ENCODE assay signal across 8 cellular contexts in the genomic region with DNA sequence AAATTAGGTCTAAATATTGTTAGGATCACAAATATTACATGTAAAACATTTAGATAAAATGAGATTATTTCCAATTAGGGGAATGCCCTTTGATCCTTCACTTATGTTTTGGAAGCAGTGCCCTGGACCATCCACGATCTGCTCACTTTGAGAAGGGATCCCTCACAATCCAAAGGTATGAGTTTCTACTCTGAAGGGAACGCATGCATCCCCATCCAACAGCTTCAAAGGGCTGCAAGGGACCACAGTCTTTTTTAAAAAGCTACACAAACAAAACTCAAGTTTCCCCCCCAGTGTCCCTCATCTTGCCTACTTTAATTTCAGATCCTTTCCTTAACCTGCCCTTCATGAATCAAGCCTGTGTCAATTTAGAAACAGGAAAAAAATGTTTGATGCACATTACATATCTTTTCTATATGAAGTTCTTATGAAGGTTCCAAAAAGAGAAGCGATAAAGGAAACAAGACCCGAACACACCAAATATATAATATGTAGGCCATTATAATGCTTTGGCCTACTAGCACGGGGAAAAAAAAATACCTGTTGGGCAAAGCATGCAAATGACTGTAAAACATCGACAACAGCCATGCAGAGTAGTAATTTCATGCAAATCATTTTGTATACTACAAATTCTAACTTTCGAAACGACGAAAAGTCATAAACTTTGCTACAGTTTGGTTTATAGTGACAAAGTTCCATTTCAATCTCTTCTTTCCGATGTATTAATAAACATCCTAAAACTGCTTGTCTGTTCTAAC. TPM values are rescaled to one million over a fixed set of nuclear protein-coding genes. Genes with fewer than 3 reads are reported as not detected.
DNase-seq lines count a peak whose midpoint lies in the region; ATAC-seq and TF ChIP-seq lines count a peak whose summit lies in the region.
"Had no signal": no experiment of that assay in that cellular context is flagged by ENCODE, and none has a peak within 500 bp of the region (broad histone marks: within the 10 kb centered on the region; RNA-seq: fewer than 3 reads in every experiment).

No MANE protein-coding gene starts in this region.

- H3K4me1 Mint-ChIP-seq in T-cell = peaks cover 53 to 59% (median 56%) of the 10 kb centered on the region in 3 donors

- H3K36me3 ChIP-seq in HCT116 (ENCODE audit: control insufficient read depth in 1 of 2, insufficient read depth in 2 of 2, low read length in 2 of 2) (peaks cover 5 to 37% of the 10 kb centered on the region in 2 experiments; a peak in 3 of 4 replicates), spleen (peaks cover 0 to 11% (median 0%) of the 10 kb centered on the region in 6 donors)

- WGBS in spleen, 5 donors = 27 to 46% (median 28%) methylated on average over 10 of the region's 10 CpGs

- peaks cover 80% of the 10 kb centered on the region for H3K79me2 ChIP-seq in HCT116 (ENCODE audit: insufficient read depth, low read length)

- H3K4me3 ChIP-seq in HCT116 (replicated peaks in 1 of 2; ENCODE audit: low read depth in 1 of 2, low read length in 2 of 2) (peak overlapping the region; percentile 83 to 98), spleen (peak overlapping the region; percentile 80 to 96 (median 92))

- peaks cover 22 to 40% of the 10 kb centered on the region in 2 experiments for H3K4me1 ChIP-seq in HCT116 (ENCODE audit: control insufficient read depth in 1 of 2, insufficient read depth in 2 of 2, low read length in 2 of 2)
- peaks cover 29 to 74% (median 58%) of the 10 kb centered on the region in 6 donors for H3K4me1 ChIP-seq in spleen

- DNase-seq in HCT116 (ENCODE audit: low read depth, low spot score) (no peak), T-cell (no peak), germinal center (ENCODE audit: low spot score) (peak; percentile 35), spleen (no peak), NCI-H187 treated with DMSO at 0.1 percent for 48 hours (lab: John Stamatoyannopoulos, UW) (no peak), NCI-H2081 treated with DMSO at 0.1 percent for 48 hours (lab: John Stamatoyannopoulos, UW) (no peak)
- DNase-seq: caudate nucleus had no signal

- POLR2A ChIA-PET in HCT116 (lab: Charles Lee) (no interaction called here), T-cell (lab: Charles Lee) (interaction anchor here (0.5 to 1.3 kb wide), 7 partner anchors 8 to 1021 kb away, joined by 3 to 14 read pairs (median 3); no protein-coding TSS in a partner anchor)

- TF ChIP-seq CTCF in HCT116 (IDR thresholded peaks at IDR 0.05 in 2 of 3, conservative IDR thresholded peaks at IDR 0.05 in 1 of 3; ENCODE audit: borderline replicate concordance in 1 of 3, insufficient read depth in 1 of 3, low read depth in 2 of 3, low read length in 2 of 3) = no peak
- no peak for TF ChIP-seq CTCF in spleen (IDR thresholded peaks at IDR 0.05 in 8 of 11, conservative IDR thresholded peaks at IDR 0.05 in 3 of 11)

- TF ChIP-seq POLR2A in HCT116 (IDR thresholded peaks at IDR 0.05; ENCODE audit: borderline replicate concordance, extremely low read depth, insufficient read depth, insufficient read length) = no peak
- no peak for TF ChIP-seq POLR2A in spleen (IDR thresholded peaks at IDR 0.05)

- H3K27me3 ChIP-seq in HCT116 (ENCODE audit: insufficient read depth, low read length) = no peaks in the 10 kb centered on the region
- no peaks in the 10 kb centered on the region for H3K27me3 ChIP-seq in spleen (replicated peaks in 1 of 7)

- peaks cover 12% of the 10 kb centered on the region for H3K36me3 Mint-ChIP-seq in T-cell

- peak overlapping the region; percentile 95 to 97 (median 96) for H3K4me3 Mint-ChIP-seq in T-cell

- no peaks in the 10 kb centered on the region for H3K9me2 ChIP-seq in HCT116 (ENCODE audit: insufficient read depth)

- H3K9me3 ChIP-seq in HCT116 (ENCODE audit: control insufficient read depth in 1 of 2, insufficient read depth in 1 of 2, low read depth in 1 of 2, low read length in 2 of 2) = no peaks in the 10 kb centered on the region
- no peaks in the 10 kb centered on the region for H3K9me3 ChIP-seq in spleen

- BruUV-seq in HCT116 (replicated peaks; lab: Mats Ljungman, UMichigan) = no TSS peak

- H3K27me3 Mint-ChIP-seq in T-cell = no peaks in the 10 kb centered on the region

- RAD21 ChIA-PET in HCT116 (lab: Charles Lee; ENCODE audit: low non-redundant PET in 1 of 2, low total read pairs in 2 of 2, uncharacterized antibody in 2 of 2, unreplicated experiment in 2 of 2) = no interaction called here

- H3K27ac Mint-ChIP-seq in T-cell = peak overlapping the region; percentile 91 to 96

- no peak for TF ChIP-seq RAD21 in HCT116 (IDR thresholded peaks at IDR 0.05; ENCODE audit: low read depth)

- intact Hi-C loops in HCT116 (cut with micrococcal nuclease) (loop anchor here (1.0 kb wide), 1 partner anchor 26 kb away; a partner anchor contains a TSS), spleen (cut with DNase I; ENCODE audit: low total_unique reads) (no loop called here)

- peak overlapping the region; percentile 100 for H3K9ac ChIP-seq in HCT116 (ENCODE audit: low read length)

- H4K20me1 ChIP-seq in HCT116 (ENCODE audit: insufficient read depth) = peaks cover 48% of the 10 kb centered on the region

- H2AFZ ChIP-seq in HCT116 (ENCODE audit: low read depth, low read length, poor library complexity, severe bottlenecking) = no peak overlapping the region

- no peak for ATAC-seq in HCT116
- ATAC-seq in T-cell (replicated peaks in 1 of 4) = no peak
- no peak for ATAC-seq in HG03354 (IDR thresholded peaks at IDR 0.05; ENCODE audit: poor library complexity, severe bottlenecking, unreplicated experiment)

- H3K9me3 Mint-ChIP-seq in T-cell = no peaks in the 10 kb centered on the region

- CTCF ChIA-PET in HCT116 (lab: Charles Lee) = no interaction called here
- CTCF ChIA-PET in T-cell (lab: Charles Lee) = interaction anchor here in 1 of 2 donors (0.5 kb wide), 1 partner anchor 24 kb away, joined by 4 read pairs; no protein-coding TSS in a partner anchor

- H3K27ac ChIP-seq in HCT116 (ENCODE audit: low read depth, low read length) (no peak overlapping the region), spleen (peak overlapping the region in 6 of 8 donors; percentile 38 to 99 (median 97))

- peak overlapping the region; percentile 87 for H3K4me2 ChIP-seq in HCT116 (ENCODE audit: low read length)

TF ChIP-seq in HCT116, 20 proteins besides CTCF, POLR2A, EP300 and RAD21 (continues in another document):
- TF ChIP-seq SRF (IDR thresholded peaks at IDR 0.05; ENCODE audit: low read depth) = no peak
- no peak for TF ChIP-seq EGR1 (IDR thresholded peaks at IDR 0.05; ENCODE audit: low read depth)
- TF ChIP-seq TCF7L2 (IDR thresholded peaks at IDR 0.05; ENCODE audit: borderline replicate concordance, extremely low read depth, insufficient read depth, insufficient read length) = no peak
- TF ChIP-seq POLR2AphosphoS5 (IDR thresholded peaks at IDR 0.05; ENCODE audit: low read depth, low read length) = no peak
- no peak for TF ChIP-seq CEBPB (IDR thresholded peaks at IDR 0.05; ENCODE audit: low read depth)
- TF ChIP-seq, protein P1, sequence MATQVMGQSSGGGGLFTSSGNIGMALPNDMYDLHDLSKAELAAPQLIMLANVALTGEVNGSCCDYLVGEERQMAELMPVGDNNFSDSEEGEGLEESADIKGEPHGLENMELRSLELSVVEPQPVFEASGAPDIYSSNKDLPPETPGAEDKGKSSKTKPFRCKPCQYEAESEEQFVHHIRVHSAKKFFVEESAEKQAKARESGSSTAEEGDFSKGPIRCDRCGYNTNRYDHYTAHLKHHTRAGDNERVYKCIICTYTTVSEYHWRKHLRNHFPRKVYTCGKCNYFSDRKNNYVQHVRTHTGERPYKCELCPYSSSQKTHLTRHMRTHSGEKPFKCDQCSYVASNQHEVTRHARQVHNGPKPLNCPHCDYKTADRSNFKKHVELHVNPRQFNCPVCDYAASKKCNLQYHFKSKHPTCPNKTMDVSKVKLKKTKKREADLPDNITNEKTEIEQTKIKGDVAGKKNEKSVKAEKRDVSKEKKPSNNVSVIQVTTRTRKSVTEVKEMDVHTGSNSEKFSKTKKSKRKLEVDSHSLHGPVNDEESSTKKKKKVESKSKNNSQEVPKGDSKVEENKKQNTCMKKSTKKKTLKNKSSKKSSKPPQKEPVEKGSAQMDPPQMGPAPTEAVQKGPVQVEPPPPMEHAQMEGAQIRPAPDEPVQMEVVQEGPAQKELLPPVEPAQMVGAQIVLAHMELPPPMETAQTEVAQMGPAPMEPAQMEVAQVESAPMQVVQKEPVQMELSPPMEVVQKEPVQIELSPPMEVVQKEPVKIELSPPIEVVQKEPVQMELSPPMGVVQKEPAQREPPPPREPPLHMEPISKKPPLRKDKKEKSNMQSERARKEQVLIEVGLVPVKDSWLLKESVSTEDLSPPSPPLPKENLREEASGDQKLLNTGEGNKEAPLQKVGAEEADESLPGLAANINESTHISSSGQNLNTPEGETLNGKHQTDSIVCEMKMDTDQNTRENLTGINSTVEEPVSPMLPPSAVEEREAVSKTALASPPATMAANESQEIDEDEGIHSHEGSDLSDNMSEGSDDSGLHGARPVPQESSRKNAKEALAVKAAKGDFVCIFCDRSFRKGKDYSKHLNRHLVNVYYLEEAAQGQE (IDR thresholded peaks at IDR 0.05; ENCODE audit: low read depth) = no peak
- TF ChIP-seq ELF1 (IDR thresholded peaks at IDR 0.05; ENCODE audit: borderline replicate concordance, low read depth) = no peak
- TF ChIP-seq, protein P2, sequence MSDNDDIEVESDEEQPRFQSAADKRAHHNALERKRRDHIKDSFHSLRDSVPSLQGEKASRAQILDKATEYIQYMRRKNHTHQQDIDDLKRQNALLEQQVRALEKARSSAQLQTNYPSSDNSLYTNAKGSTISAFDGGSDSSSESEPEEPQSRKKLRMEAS (IDR thresholded peaks at IDR 0.05) = no peak
- TF ChIP-seq SIN3A (IDR thresholded peaks at IDR 0.05; ENCODE audit: low read depth) = no peak

RNA-seq across cellular contexts. Expression of a gene that starts 2.0 kb away (rescaled TPM):
- total RNA-seq in HCT116 (2021; ENCODE audit: unreplicated experiment) (271 TPM), T-cell (100 to 1,000 TPM; 102 to 124 (median 111) TPM), spleen (10 to 100 TPM; 81.4 to 93.9 (median 90.7) TPM)
- polyA plus RNA-seq in HCT116 (2012) = 137 and 168 TPM in 2 replicates
- polyA plus RNA-seq in spleen = 10 to 100 TPM; 21.9 to 31.0 (median 22.8) TPM

RNA-seq across cellular contexts. Expression of a gene that starts 25.3 kb away (rescaled TPM):
- total RNA-seq in HCT116 (2021; ENCODE audit: unreplicated experiment) (47.5 TPM), T-cell (10 to 100 TPM; 28.5 to 52.4 (median 41.7) TPM), spleen (10 to 100 TPM; 28.5 to 57.0 (median 37.4) TPM)
- polyA plus RNA-seq in HCT116 (2012) = 28.2 and 32.2 TPM in 2 replicates
- 10 to 100 TPM; 11.3 to 18.4 (median 12.1) TPM for polyA plus RNA-seq in spleen

RNA-seq across cellular contexts. Expression of a gene that starts 49.1 kb away (rescaled TPM):
- 1.5 TPM for total RNA-seq in HCT116 (2021; ENCODE audit: unreplicated experiment)
- 0.22 and 0.43 TPM in 2 replicates for polyA plus RNA-seq in HCT116 (2012)
- under 1 TPM; 0.08 to 0.60 (median 0.38) TPM for total RNA-seq in T-cell
- under 1 TPM; 0.26 to 0.68 (median 0.42) TPM for total RNA-seq in spleen
- under 1 TPM; 0.09 to 0.86 (median 0.38) TPM for polyA plus RNA-seq in spleen
